ENCODE assay signal across 15 cellular contexts in the genomic region with DNA sequence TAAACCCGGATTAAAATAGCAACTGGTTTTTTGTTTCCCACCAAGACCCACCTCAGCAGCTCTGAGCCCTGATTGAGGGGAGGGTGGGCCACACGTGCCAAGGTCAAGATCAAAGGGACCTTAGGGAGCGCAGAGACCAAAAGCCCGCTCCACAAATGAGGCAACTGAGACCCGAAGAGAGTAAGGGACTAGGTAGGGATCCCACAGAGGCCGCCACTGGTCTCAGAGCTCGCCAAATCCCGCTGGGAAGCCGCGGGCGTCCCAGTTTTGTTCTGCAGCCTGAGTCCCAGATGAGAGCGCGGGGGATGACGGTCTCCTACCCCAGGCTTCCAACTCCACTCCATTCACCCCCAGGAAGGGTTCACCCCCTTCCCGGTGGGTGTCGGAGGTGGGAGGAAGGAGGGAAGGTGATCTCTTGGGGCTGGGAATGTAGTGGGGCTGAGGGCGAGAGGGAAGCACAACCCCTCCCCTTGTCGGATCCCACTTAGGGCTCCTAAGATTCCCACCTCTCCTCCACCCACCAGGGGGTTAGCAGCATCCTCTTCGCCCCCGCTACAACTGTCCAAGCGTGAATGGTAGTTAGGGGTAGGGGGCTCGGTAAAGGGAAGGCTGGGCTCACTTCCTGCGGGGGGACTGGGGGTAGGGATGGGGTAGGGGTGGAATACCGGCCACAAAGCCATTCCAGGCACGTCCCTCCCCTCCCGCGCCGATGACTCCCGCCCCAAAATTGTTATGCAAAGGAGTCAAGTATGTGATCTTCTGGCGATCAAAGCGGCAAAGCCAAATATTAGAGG. TPM values are rescaled to one million over a fixed set of nuclear protein-coding genes. Genes with fewer than 3 reads are reported as not detected.
DNase-seq lines count a peak whose midpoint lies in the region; ATAC-seq and TF ChIP-seq lines count a peak whose summit lies in the region.
"Had no signal": no experiment of that assay in that cellular context is flagged by ENCODE, and none has a peak within 500 bp of the region (broad histone marks: within the 10 kb centered on the region; RNA-seq: fewer than 3 reads in every experiment).

No MANE protein-coding gene starts in this region.

- H3K4me1 ChIP-seq in H9 (ENCODE audit: insufficient read depth, low read length): 0 out of 2 replicates have a peak, but pooled peaks cover 2% of the 10 kb centered on the region
- H3K4me1 ChIP-seq in endodermal cell (ENCODE audit: control insufficient read depth, insufficient read depth, low read length): peaks cover 8% of the 10 kb centered on the region
- H3K4me1 ChIP-seq in neural progenitor cell: peaks cover 16% of the 10 kb centered on the region
- H3K4me1 ChIP-seq: Caco-2 had no signal

- no peak overlapping the region for H3K56ac ChIP-seq in H9 (ENCODE audit: insufficient read length, low read depth, low read length)

- peak overlapping the region; percentile 55 for H3K4me2 ChIP-seq in H9 (ENCODE audit: insufficient read depth, insufficient read length, low read length)
- peak overlapping the region; percentile 62 for H3K4me2 ChIP-seq in neural progenitor cell

- H3K4me3 Mint-ChIP-seq in CD4-positive, alpha-beta T cell: peak overlapping the region; percentile 14
- H3K4me3 Mint-ChIP-seq in H9 (peak overlapping the region; percentile 15 to 74; a peak in 4 of 5 replicates), endodermal cell (peak overlapping the region; percentile 8), neural progenitor cell (peak overlapping the region; percentile 82)
- no peak overlapping the region for H3K4me3 Mint-ChIP-seq in activated CD4-positive, alpha-beta memory T cell treated with anti-CD3 and anti-CD28 coated beads for 36 hours
- H3K4me3 Mint-ChIP-seq: activated CD8-positive, alpha-beta memory T cell treated with anti-CD3 and anti-CD28 coated beads, Interleukin-2, amount 10 ng/mL, durations not matched to agents 7 days and 5 days had no signal

- H3T11ph ChIP-seq in H9 (ENCODE audit: low read length): no peak overlapping the region

- H3K79me2 ChIP-seq in H9 (ENCODE audit: insufficient read depth, low read length) (no peaks in the 10 kb centered on the region), neural progenitor cell (ENCODE audit: low read depth) (no peaks in the 10 kb centered on the region)

- no peaks in the 10 kb centered on the region for H3K9me3 ChIP-seq in CD4-positive, alpha-beta T cell (ENCODE audit: control insufficient read depth, low read length)
- H3K9me3 ChIP-seq in H9 (ENCODE audit: control insufficient read depth, low read depth, low read length): no peaks in the 10 kb centered on the region
- no peaks in the 10 kb centered on the region for H3K9me3 ChIP-seq in endodermal cell (ENCODE audit: control insufficient read depth, low read length)
- no peaks in the 10 kb centered on the region for H3K9me3 ChIP-seq in neural progenitor cell (ENCODE audit: low read depth)
- H3K9me3 ChIP-seq: Caco-2, pancreas had no signal

- no peaks in the 10 kb centered on the region for H3K36me3 Mint-ChIP-seq in CD4-positive, alpha-beta T cell (ENCODE audit: low read depth)
- H3K36me3 Mint-ChIP-seq in H9 (ENCODE audit: insufficient read depth in 1 of 3, low read depth in 3 of 3): no peaks in the 10 kb centered on the region; a peak in 1 of 7 replicates
- H3K36me3 Mint-ChIP-seq in endodermal cell (ENCODE audit: low read depth): no peaks in the 10 kb centered on the region
- H3K36me3 Mint-ChIP-seq in neural progenitor cell: no peaks in the 10 kb centered on the region
- H3K36me3 Mint-ChIP-seq in activated CD4-positive, alpha-beta memory T cell treated with anti-CD3 and anti-CD28 coated beads for 36 hours: no peaks in the 10 kb centered on the region

- H3K14ac ChIP-seq in H9 (ENCODE audit: insufficient read depth, low read length): no peak overlapping the region

- H3K27ac ChIP-seq in CD4-positive, alpha-beta T cell (ENCODE audit: low read depth, low read length): no peak overlapping the region
- H3K27ac ChIP-seq in H9 (ENCODE audit: insufficient read length, low read depth, low read length): no peak overlapping the region
- H3K27ac ChIP-seq in endodermal cell (ENCODE audit: low read depth, low read length): no peak overlapping the region
- H3K27ac ChIP-seq in neural progenitor cell: no peak overlapping the region
- H3K27ac ChIP-seq: HL-60, pancreas had no signal

- H2AFZ ChIP-seq in H9 (ENCODE audit: low read length): no peak overlapping the region
- no peak overlapping the region for H2AFZ ChIP-seq in neural progenitor cell (replicated peaks)

- no peak overlapping the region for H2BK15ac ChIP-seq in H9 (ENCODE audit: low read depth, low read length)

- no peak overlapping the region for H4K5ac ChIP-seq in H9 (ENCODE audit: insufficient read length, low read depth, low read length)

- H2BK5ac ChIP-seq in H9 (ENCODE audit: insufficient read length, low read length): no peak overlapping the region

- ATAC-seq in CD4-positive, alpha-beta T cell (ENCODE audit: poor library complexity): no peak
- ATAC-seq in HG03097 (IDR thresholded peaks at IDR 0.05; ENCODE audit: low FRiP score, unreplicated experiment): no peak

- peaks cover 95% of the 10 kb centered on the region for H3K27me3 Mint-ChIP-seq in CD4-positive, alpha-beta T cell
- H3K27me3 Mint-ChIP-seq in H9 (ENCODE audit: low read depth): peaks cover 100% of the 10 kb centered on the region
- peaks cover 100% of the 10 kb centered on the region for H3K27me3 Mint-ChIP-seq in endodermal cell (ENCODE audit: insufficient read depth)
- H3K27me3 Mint-ChIP-seq in neural progenitor cell (ENCODE audit: insufficient read depth, low read depth): peaks cover 93% of the 10 kb centered on the region
- H3K27me3 Mint-ChIP-seq in activated CD4-positive, alpha-beta memory T cell treated with anti-CD3 and anti-CD28 coated beads for 36 hours: peaks cover 76% of the 10 kb centered on the region

- no peak overlapping the region for H2AK5ac ChIP-seq in H9 (ENCODE audit: insufficient read length, low read length)

- H3K79me1 ChIP-seq in H9 (ENCODE audit: insufficient read depth, low read depth, low read length, poor library complexity, severe bottlenecking): no peaks in the 10 kb centered on the region

- H3K9ac ChIP-seq in H9 (ENCODE audit: extremely low read depth, insufficient read length, low read length) (no peak overlapping the region), endodermal cell (ENCODE audit: extremely low read depth, low read length, poor library complexity, severe bottlenecking) (no peak overlapping the region), neural progenitor cell (no peak overlapping the region)

- H3K9me3 Mint-ChIP-seq in CD4-positive, alpha-beta T cell: no peaks in the 10 kb centered on the region
- peaks cover 0 to 6% of the 10 kb centered on the region in 2 experiments; a peak in 2 of 5 replicates for H3K9me3 Mint-ChIP-seq in H9
- H3K9me3 Mint-ChIP-seq in endodermal cell: no peaks in the 10 kb centered on the region
- H3K9me3 Mint-ChIP-seq in neural progenitor cell: no peaks in the 10 kb centered on the region
- no peaks in the 10 kb centered on the region for H3K9me3 Mint-ChIP-seq in activated CD4-positive, alpha-beta memory T cell treated with anti-CD3 and anti-CD28 coated beads for 36 hours

- peaks cover 9% of the 10 kb centered on the region for H3F3A ChIP-seq in neural progenitor cell (ENCODE audit: low read depth)

- no peak overlapping the region for H4K8ac ChIP-seq in H9 (replicated peaks; ENCODE audit: insufficient read length, low read depth, low read length)

- DNase-seq in CD4-positive, alpha-beta T cell: no peak
- DNase-seq in H9: peak; percentile 59
- peak; percentile 78 for DNase-seq in endodermal cell
- DNase-seq in neural progenitor cell (ENCODE audit: low spot score): peak; percentile 48
- DNase-seq in NCI-H2029 (lab: John Stamatoyannopoulos, UW): no peak
- DNase-seq in EL: no peak
- no peak for DNase-seq in activated CD4-positive, alpha-beta memory T cell treated with anti-CD3 and anti-CD28 coated beads for 36 hours

- H2BK12ac ChIP-seq in H9 (ENCODE audit: insufficient read length, low read depth, low read length): no peak overlapping the region

- peaks cover 98% of the 10 kb centered on the region for H3K27me3 ChIP-seq in CD4-positive, alpha-beta T cell (ENCODE audit: control insufficient read depth, insufficient read depth, low read length)
- H3K27me3 ChIP-seq in H9 (ENCODE audit: insufficient read depth, low read length) (peaks cover 97% of the 10 kb centered on the region), endodermal cell (ENCODE audit: control insufficient read depth, insufficient read depth, low read length, poor library complexity, severe bottlenecking) (peaks cover 100% of the 10 kb centered on the region), neural progenitor cell (peaks cover 100% of the 10 kb centered on the region)

- H2BK20ac ChIP-seq in H9 (ENCODE audit: low read depth, low read length, poor library complexity, severe bottlenecking): no peak overlapping the region

- no CpG with 5 or more reads among the region's 31 CpGs for WGBS in H9 (ENCODE audit: extremely low coverage, insufficient read length, low lambda C conversion rate)
- WGBS in endodermal cell (ENCODE audit: insufficient coverage in 1 of 2, insufficient read length in 1 of 2), 2 experiments: 0 to 1% methylated on average over 6 to 27 of the region's 31 CpGs

- H3K4me1 Mint-ChIP-seq in CD4-positive, alpha-beta T cell (ENCODE audit: low read depth): peaks cover 30% of the 10 kb centered on the region
- H3K4me1 Mint-ChIP-seq in H9 (peaks cover 37 to 69% of the 10 kb centered on the region in 2 experiments), endodermal cell (peaks cover 34% of the 10 kb centered on the region), neural progenitor cell (peaks cover 62% of the 10 kb centered on the region)
- peaks cover 18% of the 10 kb centered on the region for H3K4me1 Mint-ChIP-seq in activated CD4-positive, alpha-beta memory T cell treated with anti-CD3 and anti-CD28 coated beads for 36 hours (ENCODE audit: low read depth)

- TF ChIP-seq CTCF in CD4-positive, alpha-beta T cell (IDR thresholded peaks at IDR 0.05): no peak
- TF ChIP-seq CTCF in H9 (conservative IDR thresholded peaks at IDR 0.05): no peak
- no peak for TF ChIP-seq CTCF in endodermal cell (conservative IDR thresholded peaks at IDR 0.05)
- TF ChIP-seq CTCF in neural progenitor cell (IDR thresholded peaks at IDR 0.05): no peak

- H3K27ac Mint-ChIP-seq in CD4-positive, alpha-beta T cell: no peak overlapping the region
- no peak overlapping the region; a peak in 1 of 7 replicates for H3K27ac Mint-ChIP-seq in H9
- no peak overlapping the region for H3K27ac Mint-ChIP-seq in endodermal cell
- no peak overlapping the region for H3K27ac Mint-ChIP-seq in neural progenitor cell
- H3K27ac Mint-ChIP-seq in activated CD4-positive, alpha-beta memory T cell treated with anti-CD3 and anti-CD28 coated beads for 36 hours: no peak overlapping the region

- no peak overlapping the region for H3K23ac ChIP-seq in H9 (ENCODE audit: insufficient read length, low read depth, low read length)

- H3K4ac ChIP-seq in H9 (ENCODE audit: low read depth, low read length): no peak overlapping the region

- CTCF ChIA-PET in CD4-positive, alpha-beta T cell (lab: Charles Lee): interaction anchor here (0.5 to 1.8 kb wide), 17 partner anchors 9 to 987 kb away, joined by 3 to 11 read pairs (median 4); no protein-coding TSS in a partner anchor
- CTCF ChIA-PET in activated CD4-positive, alpha-beta memory T cell treated with anti-CD3 and anti-CD28 coated beads for 36 hours (lab: Charles Lee): interaction anchor here (0.7 to 3.8 kb wide), 38 partner anchors 7 to 851 kb away, joined by 3 to 58 read pairs (median 4); a partner anchor contains a TSS

- intact Hi-C loops in CD4-positive, alpha-beta T cell (cut with DNase I, micrococcal nuclease): loop anchor here (1.0 to 10.0 kb wide), 5 partner anchors 550 to 808 kb away; no protein-coding TSS in a partner anchor
- intact Hi-C loops in activated CD4-positive, alpha-beta memory T cell treated with anti-CD3 and anti-CD28 coated beads for 36 hours (cut with micrococcal nuclease): loop anchor here (1.0 to 5.0 kb wide), 5 partner anchors 362 to 807 kb away; no protein-coding TSS in a partner anchor

- no peak overlapping the region for H2BK120ac ChIP-seq in H9 (ENCODE audit: low read depth, low read length, poor library complexity, severe bottlenecking)

- H4K91ac ChIP-seq in H9 (ENCODE audit: insufficient read length, low read depth, low read length): no peak overlapping the region

- H3K36me3 ChIP-seq in endodermal cell (ENCODE audit: control insufficient read depth, insufficient read depth, low read length): no peaks in the 10 kb centered on the region
- no peaks in the 10 kb centered on the region for H3K36me3 ChIP-seq in neural progenitor cell
- H3K36me3 ChIP-seq: pancreas had no signal

- H3K4me3 ChIP-seq in endodermal cell (ENCODE audit: low read length) (peak overlapping the region; percentile 17), neural progenitor cell (no peak overlapping the region)

- no peak overlapping the region for H3K18ac ChIP-seq in H9 (ENCODE audit: insufficient read length, low read depth, low read length)

- H3K23me2 ChIP-seq in H9 (ENCODE audit: insufficient read length, low read depth, low read length, poor library complexity, severe bottlenecking): peaks cover 18% of the 10 kb centered on the region

- POLR2A ChIA-PET in CD4-positive, alpha-beta T cell (lab: Charles Lee): interaction anchor here (0.7 to 1.1 kb wide), 3 partner anchors 7 to 808 kb away, joined by 3 to 4 read pairs (median 3); a partner anchor contains a TSS
- POLR2A ChIA-PET in activated CD4-positive, alpha-beta memory T cell treated with anti-CD3 and anti-CD28 coated beads for 36 hours (lab: Charles Lee): no interaction called here

- H4K20me1 ChIP-seq in H9 (ENCODE audit: control insufficient read depth, insufficient read depth, insufficient read length): peaks cover 4% of the 10 kb centered on the region
- peaks cover 97% of the 10 kb centered on the region for H4K20me1 ChIP-seq in neural progenitor cell (ENCODE audit: low read depth)

RNA-seq across cellular contexts. Expression of a gene that starts 7.3 kb away (rescaled TPM):
- not detected for total RNA-seq in CD4-positive, alpha-beta T cell
- total RNA-seq in H9 (2021) (not detected in 2 replicates), endodermal cell (not detected), neural progenitor cell (ENCODE audit: low replicate concordance) (not detected in 2 replicates)
- 0.39 TPM for polyA plus RNA-seq in endodermal cell (2013, experiment 1 of 2)
- 0.54 TPM for polyA plus RNA-seq in endodermal cell (2013, experiment 2 of 2)
- total RNA-seq in activated CD4-positive, alpha-beta memory T cell treated with anti-CD3 and anti-CD28 coated beads for 36 hours: not detected
- total RNA-seq: activated CD8-positive, alpha-beta memory T cell treated with anti-CD3 and anti-CD28 coated beads, Interleukin-2, amount 10 ng/mL, durations not matched to agents 7 days and 5 days; left cardiac atrium; pancreas; temporal lobe had no signal
- polyA plus RNA-seq: esophagus, pancreas had no signal

Comparison
In these comparisons a context has a peak if more than half of its experiments do, and no peak if none do; other contexts are left out.
1. DNase-seq: peak in H9 (single experiment), endodermal cell (single experiment) and neural progenitor cell (single experiment); none in CD4-positive, alpha-beta T cell (0 of 10), NCI-H2029 (single experiment), EL (single experiment) and activated CD4-positive, alpha-beta memory T cell treated with anti-CD3 and anti-CD28 coated beads for 36 hours (single experiment).